ENCODE assay signal across 15 cellular contexts in the genomic region with DNA sequence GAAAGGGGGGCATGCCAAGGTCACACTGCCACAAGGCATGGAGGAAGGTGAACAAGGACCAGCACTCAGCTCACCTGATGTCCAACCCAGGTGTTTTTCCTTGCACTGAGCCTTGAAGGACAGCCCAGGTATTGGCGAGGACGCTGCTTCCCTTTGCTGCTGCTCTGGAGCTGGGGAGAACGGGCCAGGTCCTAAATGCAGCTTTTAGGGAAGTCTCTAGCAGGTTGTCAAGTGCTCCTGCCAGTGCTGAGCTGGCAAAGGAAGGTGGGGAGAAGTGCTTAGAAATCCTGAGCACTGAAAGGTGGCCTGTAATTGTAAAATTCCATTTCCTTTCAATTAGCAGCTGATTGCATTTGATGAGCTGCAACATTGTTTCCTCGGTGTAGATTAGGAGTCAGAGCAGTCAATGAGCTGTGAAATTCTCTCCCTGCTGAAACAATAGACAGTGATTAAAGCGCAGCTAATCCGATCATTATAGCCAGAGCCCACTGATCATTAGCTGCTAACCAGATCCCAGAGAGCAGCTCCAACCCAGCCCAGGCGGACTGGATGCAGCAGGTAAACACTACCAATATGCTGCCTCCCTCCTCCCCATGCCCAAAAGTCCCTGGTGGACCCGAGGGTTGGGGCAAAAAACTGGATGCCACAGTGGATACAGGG.
A peak's percentile ranks its signal among the peaks of the same experiment; 100 is the strongest.
DNase-seq lines count a peak whose midpoint lies in the region; ATAC-seq and TF ChIP-seq lines count a peak whose summit lies in the region.
"Had no signal": no experiment of that assay in that cellular context is flagged by ENCODE, and none has a peak within 500 bp of the region (broad histone marks: within the 10 kb centered on the region; RNA-seq: fewer than 3 reads in every experiment).

No MANE protein-coding gene starts in this region.

- H2BK12ac ChIP-seq in mesenchymal stem cell (ENCODE audit: low read length in 2 of 2) = peak overlapping the region; percentile 44 to 83

- H3K9ac ChIP-seq in mesenchymal stem cell (ENCODE audit: low read length) = no peak overlapping the region
- H3K9ac ChIP-seq: BLaER1 treated with 17β-estradiol and CSF1 and Interleukin-3, amounts not matched to agents 10 nM and 100 nM had no signal

- CTCF ChIA-PET in activated CD8-positive, alpha-beta T cell treated with anti-CD3 and anti-CD28 coated beads for 36 hours (lab: Charles Lee) = interaction anchor here (1.3 kb wide), 1 partner anchor 27 kb away, joined by 4 read pairs; no protein-coding TSS in a partner anchor

- no peak overlapping the region for H3K23ac ChIP-seq in mesenchymal stem cell (ENCODE audit: low read length in 2 of 2)

- H3K4me3 Mint-ChIP-seq in stimulated activated naive CD8-positive, alpha-beta T cell treated with anti-CD3 and anti-CD28 coated beads, Interleukin-15, amount 100 ng/mL, for 72 hours = no peak overlapping the region
- H3K4me3 Mint-ChIP-seq in activated CD8-positive, alpha-beta T cell treated with anti-CD3 and anti-CD28 coated beads for 36 hours = no peak overlapping the region
- H3K4me3 Mint-ChIP-seq: T-helper 1 cell treated with Interleukin-12 subunit alpha and Interleukin-12 subunit beta and Interleukin-4 antibody, amounts not matched to agents 30 μg/mL and 1 μg/mL, for 36 hours had no signal

- no peaks in the 10 kb centered on the region for H3K4me1 Mint-ChIP-seq in stimulated activated naive CD8-positive, alpha-beta T cell treated with anti-CD3 and anti-CD28 coated beads, Interleukin-15, amount 100 ng/mL, for 72 hours
- H3K4me1 Mint-ChIP-seq in activated CD8-positive, alpha-beta T cell treated with anti-CD3 and anti-CD28 coated beads for 36 hours (ENCODE audit: low read depth) = no peaks in the 10 kb centered on the region

- H2AFZ ChIP-seq in mesenchymal stem cell (ENCODE audit: low read depth, low read length) = no peak overlapping the region

- no peak overlapping the region for H3K4me3 ChIP-seq in mesenchymal stem cell (ENCODE audit: insufficient read depth in 1 of 2, low read depth in 1 of 2, low read length in 2 of 2)
- H3K4me3 ChIP-seq: A549; BLaER1 treated with 17β-estradiol and CSF1 and Interleukin-3, amounts not matched to agents 10 nM and 100 nM had no signal

- H2AK5ac ChIP-seq in mesenchymal stem cell (ENCODE audit: low read length, severe bottlenecking) = no peak overlapping the region

- no peak overlapping the region for H3K4me2 ChIP-seq in mesenchymal stem cell (ENCODE audit: low read length, poor library complexity, severe bottlenecking)
- H3K4me2 ChIP-seq: A549; BLaER1 treated with 17β-estradiol and CSF1 and Interleukin-3, amounts not matched to agents 10 nM and 100 nM had no signal

- H3K27ac ChIP-seq in mesenchymal stem cell (ENCODE audit: low read length, poor library complexity, severe bottlenecking) = no peak overlapping the region
- H3K27ac ChIP-seq: A549; BLaER1 treated with 17β-estradiol and CSF1 and Interleukin-3, amounts not matched to agents 10 nM and 100 nM had no signal

- peak overlapping the region; percentile 35 for H4K8ac ChIP-seq in mesenchymal stem cell (ENCODE audit: low read length)

- no peaks in the 10 kb centered on the region for H3K4me1 ChIP-seq in mesenchymal stem cell (ENCODE audit: control insufficient read depth, insufficient read depth, low read depth, low read length)
- H3K4me1 ChIP-seq: A549; BLaER1 treated with 17β-estradiol and CSF1 and Interleukin-3, amounts not matched to agents 10 nM and 100 nM had no signal

- POLR2A ChIA-PET in activated CD8-positive, alpha-beta T cell treated with anti-CD3 and anti-CD28 coated beads for 36 hours (lab: Charles Lee) = no interaction called here

- peak overlapping the region in 1 of 2 experiments; percentile 61 for H3K14ac ChIP-seq in mesenchymal stem cell (ENCODE audit: low read length in 2 of 2)

- peaks cover 4 to 7% of the 10 kb centered on the region in 2 donors for H3K9me3 Mint-ChIP-seq in stimulated activated naive CD8-positive, alpha-beta T cell treated with anti-CD3 and anti-CD28 coated beads, Interleukin-15, amount 100 ng/mL, for 72 hours
- H3K9me3 Mint-ChIP-seq in activated CD8-positive, alpha-beta T cell treated with anti-CD3 and anti-CD28 coated beads for 36 hours = no peaks in the 10 kb centered on the region
- H3K9me3 Mint-ChIP-seq: T-helper 1 cell treated with Interleukin-12 subunit alpha and Interleukin-12 subunit beta and Interleukin-4 antibody, amounts not matched to agents 30 μg/mL and 1 μg/mL, for 36 hours had no signal

- peaks cover 39% of the 10 kb centered on the region for H3K27me3 Mint-ChIP-seq in stimulated activated naive CD8-positive, alpha-beta T cell treated with anti-CD3 and anti-CD28 coated beads, Interleukin-15, amount 100 ng/mL, for 72 hours
- H3K27me3 Mint-ChIP-seq in activated CD8-positive, alpha-beta T cell treated with anti-CD3 and anti-CD28 coated beads for 36 hours = no peaks in the 10 kb centered on the region

- no peak overlapping the region for H2BK15ac ChIP-seq in mesenchymal stem cell (ENCODE audit: low read depth, poor library complexity, severe bottlenecking)

- H3K79me1 ChIP-seq in mesenchymal stem cell (replicated peaks; ENCODE audit: low read length, poor library complexity, severe bottlenecking) = no peaks in the 10 kb centered on the region

- H3K27ac Mint-ChIP-seq in stimulated activated naive CD8-positive, alpha-beta T cell treated with anti-CD3 and anti-CD28 coated beads, Interleukin-15, amount 100 ng/mL, for 72 hours = no peak overlapping the region
- no peak overlapping the region for H3K27ac Mint-ChIP-seq in activated CD8-positive, alpha-beta T cell treated with anti-CD3 and anti-CD28 coated beads for 36 hours
- H3K27ac Mint-ChIP-seq: T-helper 1 cell treated with Interleukin-12 subunit alpha and Interleukin-12 subunit beta and Interleukin-4 antibody, amounts not matched to agents 30 μg/mL and 1 μg/mL, for 36 hours had no signal

- peaks cover 0 to 33% of the 10 kb centered on the region in 2 experiments for H3K27me3 ChIP-seq in mesenchymal stem cell (ENCODE audit: control insufficient read depth in 1 of 2, insufficient read depth in 1 of 2, low read length in 2 of 2)
- H3K27me3 ChIP-seq: BLaER1 treated with 17β-estradiol and CSF1 and Interleukin-3, amounts not matched to agents 10 nM and 100 nM had no signal

- no peaks in the 10 kb centered on the region for H3K36me3 Mint-ChIP-seq in activated CD8-positive, alpha-beta T cell treated with anti-CD3 and anti-CD28 coated beads for 36 hours (ENCODE audit: low read depth)

- no peak overlapping the region for H2BK5ac ChIP-seq in mesenchymal stem cell (ENCODE audit: low read depth, low read length, poor library complexity, severe bottlenecking)

- DNase-seq in stimulated activated naive CD8-positive, alpha-beta T cell treated with anti-CD3 and anti-CD28 coated beads, Interleukin-15, amount 100 ng/mL, for 72 hours = no peak
- no peak for DNase-seq in stimulated activated naive CD8-positive, alpha-beta T cell treated with anti-CD3 and anti-CD28 coated beads, Interleukin-15, Interleukin-2, amounts not matched to agents 100 U/mL and 50 U/mL, for 24 hours
- peak; percentile 64 for DNase-seq in NCI-H82 treated with DMSO at 0.1 percent for 48 hours (lab: John Stamatoyannopoulos, UW; ENCODE audit: unreplicated experiment)
- DNase-seq in mesenchymal stem cell = no peak
- DNase-seq in activated CD8-positive, alpha-beta T cell treated with anti-CD3 and anti-CD28 coated beads for 36 hours = no peak
- DNase-seq in DMS79 treated with DMSO at 0.1 percent for 48 hours (lab: John Stamatoyannopoulos, UW) = no peak
- DNase-seq: NCI-H187 treated with DMSO at 0.1 percent for 48 hours, NCI-H2171 treated with DMSO at 0.1 percent for 48 hours, OCI-M1, SHP77 treated with DMSO at 0.1 percent for 48 hours had no signal

- no peak for TF ChIP-seq CTCF in activated CD8-positive, alpha-beta T cell treated with anti-CD3 and anti-CD28 coated beads for 36 hours (IDR thresholded peaks at IDR 0.05)

- no peak overlapping the region for H2BK120ac ChIP-seq in mesenchymal stem cell (ENCODE audit: low read depth, low read length)

- ATAC-seq in stimulated activated naive CD8-positive, alpha-beta T cell treated with anti-CD3 and anti-CD28 coated beads, Interleukin-15, amount 100 ng/mL, for 72 hours = peak; percentile 19
- ATAC-seq in stimulated activated naive CD8-positive, alpha-beta T cell treated with anti-CD3 and anti-CD28 coated beads, Interleukin-15, Interleukin-2, amounts not matched to agents 100 U/mL and 50 U/mL, for 24 hours = no peak
- ATAC-seq in activated CD8-positive, alpha-beta T cell treated with anti-CD3 and anti-CD28 coated beads for 36 hours = no peak
- ATAC-seq in GM21825 (IDR thresholded peaks at IDR 0.05; ENCODE audit: unreplicated experiment) = no peak
- ATAC-seq in HG02970 (IDR thresholded peaks at IDR 0.05; ENCODE audit: low FRiP score, unreplicated experiment) = no peak
- ATAC-seq: A549 had no signal

- H3K4ac ChIP-seq in mesenchymal stem cell (ENCODE audit: low read depth in 1 of 2, low read length in 2 of 2) = peak overlapping the region in 1 of 2 experiments; percentile 63

- intact Hi-C loops in activated CD8-positive, alpha-beta T cell treated with anti-CD3 and anti-CD28 coated beads for 36 hours (cut with micrococcal nuclease) = no loop called here

- WGBS in mesenchymal stem cell = 63% methylated on average over 7 of the region's 8 CpGs

- peak overlapping the region; percentile 37 to 67 for H3K18ac ChIP-seq in mesenchymal stem cell (ENCODE audit: low read depth in 1 of 2, low read length in 2 of 2)

- H4K91ac ChIP-seq in mesenchymal stem cell (ENCODE audit: low read length) = peak overlapping the region; percentile 70

- H3K9me3 ChIP-seq in mesenchymal stem cell (ENCODE audit: control insufficient read depth, low read length) = no peaks in the 10 kb centered on the region
- H3K9me3 ChIP-seq: A549; BLaER1 treated with 17β-estradiol and CSF1 and Interleukin-3, amounts not matched to agents 10 nM and 100 nM had no signal

- H3K36me3 ChIP-seq in mesenchymal stem cell (ENCODE audit: control insufficient read depth in 1 of 2, insufficient read depth in 2 of 2, low read depth in 1 of 2, low read length in 2 of 2) = no peaks in the 10 kb centered on the region
- H3K36me3 ChIP-seq: BLaER1 treated with 17β-estradiol and CSF1 and Interleukin-3, amounts not matched to agents 10 nM and 100 nM had no signal
